Comparison of ENCODE assay signal across 1 cellular context in the genomic region with DNA sequence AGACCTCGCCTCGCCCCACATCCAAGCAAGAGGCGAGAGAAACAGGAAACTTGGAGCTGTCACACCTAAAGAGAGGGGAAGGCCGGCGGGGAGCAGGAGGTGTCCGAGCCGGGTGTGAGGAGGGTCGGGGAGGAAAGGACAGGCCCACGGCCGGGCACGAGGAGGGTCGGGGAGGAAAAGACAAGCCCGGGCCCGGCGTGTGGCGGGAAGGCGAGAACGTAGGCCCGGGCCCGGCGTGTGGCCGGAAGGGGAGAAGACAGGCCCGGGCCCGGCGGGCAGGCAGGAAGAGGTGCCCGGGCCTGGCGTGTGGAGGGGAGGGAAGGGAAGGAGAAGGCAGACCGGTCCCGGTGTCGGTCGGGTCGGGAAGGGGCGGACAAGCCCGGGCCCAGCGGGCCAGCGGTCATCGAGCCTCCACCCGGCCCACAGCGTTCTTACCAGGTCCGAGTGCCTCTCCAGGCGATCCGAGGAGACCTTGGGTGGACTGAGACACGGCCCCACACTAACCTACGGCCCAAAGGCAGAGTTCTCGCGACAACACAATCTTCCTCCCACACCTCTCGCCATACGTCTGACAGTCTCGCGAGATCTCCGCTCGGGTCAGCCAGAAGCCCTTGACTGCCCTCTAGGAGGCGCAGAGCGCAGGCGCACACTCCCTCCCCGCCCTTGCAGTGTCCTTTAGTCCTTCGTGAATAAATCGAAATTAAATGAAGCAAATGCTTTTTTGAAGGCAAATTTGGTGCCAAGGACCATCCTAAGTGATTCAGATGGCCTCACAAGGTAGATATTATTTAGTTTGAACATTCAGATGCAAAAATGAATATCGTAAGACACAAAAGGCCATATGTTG.
TF ChIP-seq lines count a peak whose summit lies in the region.

TSS of gene NCOA4 (minus strand) at position 533 of the 847 bp plus-strand sequence. CDS start 13,943 bp downstream, outside the sequence.

TF ChIP-seq in K562, 482 proteins besides CTCF, POLR2A, EP300 and RAD21 (continued from another document and continues in another):
- TF ChIP-seq ZKSCAN1 (IDR thresholded peaks at IDR 0.05; ENCODE audit: low read depth, low read length) (no peak; the same call in 1 of the 2 replicates), PURB (CRISPR knock-in tag; IDR thresholded peaks at IDR 0.05; ENCODE audit: low read depth) (no peak), ETV1 (tag; conservative IDR thresholded peaks at IDR 0.05; ENCODE audit: low read depth) (peak; percentile 84), GATA2 (CRISPR knock-in tag; IDR thresholded peaks at IDR 0.05) (no peak), CBX8 (IDR thresholded peaks at IDR 0.05; ENCODE audit: borderline replicate concordance, extremely low read depth, low read depth, low read length, poor library complexity, severe bottlenecking) (no peak), CHD2 (IDR thresholded peaks at IDR 0.05; ENCODE audit: low read depth, low read length) (peak; percentile 99), HNRNPH1 (optimal IDR thresholded peaks at IDR 0.05; ENCODE audit: low read depth, low read length) (no peak), POLR2AphosphoS2 (IDR thresholded peaks at IDR 0.05; ENCODE audit: low read length) (peak; percentile 58; the same call in 1 of the 2 replicates), TEAD2 (tag; IDR thresholded peaks at IDR 0.05) (no peak), NCOA6 (IDR thresholded peaks at IDR 0.05) (no peak), ASH1L (IDR thresholded peaks at IDR 0.05; ENCODE audit: borderline replicate concordance, low read depth, partially characterized antibody) (peak; percentile 33), NELFE (IDR thresholded peaks at IDR 0.05; ENCODE audit: insufficient read depth, insufficient read length) (no peak), BCLAF1 (IDR thresholded peaks at IDR 0.05; ENCODE audit: borderline replicate concordance in 1 of 2, control insufficient read depth in 1 of 2, low read depth in 2 of 2, low read length in 1 of 2) (no peak), HNRNPUL1 (IDR thresholded peaks at IDR 0.05; ENCODE audit: low read length) (no peak), ZBTB2 (IDR thresholded peaks at IDR 0.05) (peak; percentile 58; the same call in 1 of the 2 replicates), LEF1 (IDR thresholded peaks at IDR 0.05) (no peak), YY1 (IDR thresholded peaks at IDR 0.05; ENCODE audit: borderline replicate concordance in 1 of 3, control insufficient read depth in 1 of 3, extremely low read depth in 1 of 3, insufficient read depth in 3 of 3, insufficient read length in 1 of 3, insufficient replicate concordance in 2 of 3, low read depth in 1 of 3, low read length in 2 of 3) (peak in 2 of 3 experiments; percentile 47 to 51), ADNP (tag; IDR thresholded peaks at IDR 0.05) (no peak), ARID2 (IDR thresholded peaks at IDR 0.05) (no peak; the same call in 1 of the 2 replicates), CCNT2 (IDR thresholded peaks at IDR 0.05; ENCODE audit: borderline replicate concordance, extremely low read depth, insufficient read length, low read depth, low read length) (peak; percentile 54), TAL1 (IDR thresholded peaks at IDR 0.05) (no peak), DMBX1 (CRISPR knock-in tag; IDR thresholded peaks at IDR 0.05; ENCODE audit: borderline replicate concordance) (no peak), ZNF668 (CRISPR knock-in tag; IDR thresholded peaks at IDR 0.05) (no peak), ZFPM2 (CRISPR knock-in tag; IDR thresholded peaks at IDR 0.05) (no peak), RUNX1 (IDR thresholded peaks at IDR 0.05; ENCODE audit: low read depth) (no peak), EHMT2 (IDR thresholded peaks at IDR 0.05) (no peak), POLR2B (IDR thresholded peaks at IDR 0.05; ENCODE audit: low read depth, partially characterized antibody) (peak; percentile 92), CSDE1 (IDR thresholded peaks at IDR 0.05) (no peak), DDX20 (tag; IDR thresholded peaks at IDR 0.05; ENCODE audit: low read depth) (no peak), ZNF583 (CRISPR knock-in tag; IDR thresholded peaks at IDR 0.05) (peak; percentile 16; the same call in 1 of the 2 replicates), PCBP1 (IDR thresholded peaks at IDR 0.05; ENCODE audit: low read depth, low read length, poor library complexity, severe bottlenecking) (peak; percentile 72), TRIM28 (IDR thresholded peaks at IDR 0.05) (no peak), XRCC3 (IDR thresholded peaks at IDR 0.05) (no peak), E2F4 (CRISPR knock-in tag; IDR thresholded peaks at IDR 0.05; ENCODE audit: low read depth) (0 out of 2 replicates have a peak, but pooled peaks have one; percentile 21), THRA (IDR thresholded peaks at IDR 0.05) (no peak), ZNF217 (CRISPR knock-in tag; IDR thresholded peaks at IDR 0.05) (no peak; the same call in 1 of the 2 replicates), ZFP36 (IDR thresholded peaks at IDR 0.05; ENCODE audit: low read depth, low read length, partially characterized antibody) (peak; percentile 39), TARDBP (IDR thresholded peaks at IDR 0.05) (no peak), RBM22 (IDR thresholded peaks at IDR 0.05; ENCODE audit: low read depth, low read length, poor library complexity, severe bottlenecking) (peak; percentile 66), ZBTB7A (IDR thresholded peaks at IDR 0.05; ENCODE audit: borderline replicate concordance, control insufficient read depth, low read depth, low read length) (no peak), CREB1 (IDR thresholded peaks at IDR 0.05) (no peak), CREB1 (CRISPR knock-in tag; IDR thresholded peaks at IDR 0.05) (no peak), SMARCA4 (IDR thresholded peaks at IDR 0.05) (0 out of 2 replicates have a peak, but pooled peaks have one; percentile 20), PHB2 (IDR thresholded peaks at IDR 0.05; ENCODE audit: low read depth) (no peak; the same call in 1 of the 2 replicates), HNRNPK (IDR thresholded peaks at IDR 0.05; ENCODE audit: low read depth, low read length, poor library complexity, severe bottlenecking) (no peak), CEBPB (tag; IDR thresholded peaks at IDR 0.05) (no peak), RBFOX2 (IDR thresholded peaks at IDR 0.05; ENCODE audit: low read depth, low read length) (peak; percentile 98), ARID1B (IDR thresholded peaks at IDR 0.05) (peak; percentile 8; the same call in 1 of the 2 replicates), TAF9B (IDR thresholded peaks at IDR 0.05; ENCODE audit: partially characterized antibody) (peak; percentile 75), MAX (CRISPR knock-in tag; IDR thresholded peaks at IDR 0.05) (peak; percentile 80), ELF4 (CRISPR knock-in tag; IDR thresholded peaks at IDR 0.05) (peak; percentile 16; the same call in 1 of the 2 replicates), GABPB2 (CRISPR knock-in tag; conservative IDR thresholded peaks at IDR 0.05) (no peak), HSF4 (CRISPR knock-in tag; IDR thresholded peaks at IDR 0.05; ENCODE audit: borderline replicate concordance) (no peak), PRMT5 (CRISPR knock-in tag; IDR thresholded peaks at IDR 0.05) (no peak), ZNF212 (CRISPR knock-in tag; IDR thresholded peaks at IDR 0.05) (no peak), RB1 (IDR thresholded peaks at IDR 0.05; ENCODE audit: low read depth) (0 out of 2 replicates have a peak, but pooled peaks have one; percentile 50)
- TF ChIP-seq, protein P1, sequence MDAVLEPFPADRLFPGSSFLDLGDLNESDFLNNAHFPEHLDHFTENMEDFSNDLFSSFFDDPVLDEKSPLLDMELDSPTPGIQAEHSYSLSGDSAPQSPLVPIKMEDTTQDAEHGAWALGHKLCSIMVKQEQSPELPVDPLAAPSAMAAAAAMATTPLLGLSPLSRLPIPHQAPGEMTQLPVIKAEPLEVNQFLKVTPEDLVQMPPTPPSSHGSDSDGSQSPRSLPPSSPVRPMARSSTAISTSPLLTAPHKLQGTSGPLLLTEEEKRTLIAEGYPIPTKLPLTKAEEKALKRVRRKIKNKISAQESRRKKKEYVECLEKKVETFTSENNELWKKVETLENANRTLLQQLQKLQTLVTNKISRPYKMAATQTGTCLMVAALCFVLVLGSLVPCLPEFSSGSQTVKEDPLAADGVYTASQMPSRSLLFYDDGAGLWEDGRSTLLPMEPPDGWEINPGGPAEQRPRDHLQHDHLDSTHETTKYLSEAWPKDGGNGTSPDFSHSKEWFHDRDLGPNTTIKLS (IDR thresholded peaks at IDR 0.05; ENCODE audit: borderline replicate concordance, low read depth), result peak; percentile 98
- TF ChIP-seq, protein P2, sequence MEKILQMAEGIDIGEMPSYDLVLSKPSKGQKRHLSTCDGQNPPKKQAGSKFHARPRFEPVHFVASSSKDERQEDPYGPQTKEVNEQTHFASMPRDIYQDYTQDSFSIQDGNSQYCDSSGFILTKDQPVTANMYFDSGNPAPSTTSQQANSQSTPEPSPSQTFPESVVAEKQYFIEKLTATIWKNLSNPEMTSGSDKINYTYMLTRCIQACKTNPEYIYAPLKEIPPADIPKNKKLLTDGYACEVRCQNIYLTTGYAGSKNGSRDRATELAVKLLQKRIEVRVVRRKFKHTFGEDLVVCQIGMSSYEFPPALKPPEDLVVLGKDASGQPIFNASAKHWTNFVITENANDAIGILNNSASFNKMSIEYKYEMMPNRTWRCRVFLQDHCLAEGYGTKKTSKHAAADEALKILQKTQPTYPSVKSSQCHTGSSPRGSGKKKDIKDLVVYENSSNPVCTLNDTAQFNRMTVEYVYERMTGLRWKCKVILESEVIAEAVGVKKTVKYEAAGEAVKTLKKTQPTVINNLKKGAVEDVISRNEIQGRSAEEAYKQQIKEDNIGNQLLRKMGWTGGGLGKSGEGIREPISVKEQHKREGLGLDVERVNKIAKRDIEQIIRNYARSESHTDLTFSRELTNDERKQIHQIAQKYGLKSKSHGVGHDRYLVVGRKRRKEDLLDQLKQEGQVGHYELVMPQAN (IDR thresholded peaks at IDR 0.05; ENCODE audit: borderline replicate concordance), result peak; percentile 93
- TF ChIP-seq, protein P3, sequence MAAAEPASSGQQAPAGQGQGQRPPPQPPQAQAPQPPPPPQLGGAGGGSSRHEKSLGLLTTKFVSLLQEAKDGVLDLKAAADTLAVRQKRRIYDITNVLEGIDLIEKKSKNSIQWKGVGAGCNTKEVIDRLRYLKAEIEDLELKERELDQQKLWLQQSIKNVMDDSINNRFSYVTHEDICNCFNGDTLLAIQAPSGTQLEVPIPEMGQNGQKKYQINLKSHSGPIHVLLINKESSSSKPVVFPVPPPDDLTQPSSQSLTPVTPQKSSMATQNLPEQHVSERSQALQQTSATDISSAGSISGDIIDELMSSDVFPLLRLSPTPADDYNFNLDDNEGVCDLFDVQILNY (CRISPR knock-in tag; IDR thresholded peaks at IDR 0.05), result 0 out of 2 replicates have a peak, but pooled peaks have one; percentile 27
